Comparison of ENCODE assay signal across 25 cellular contexts in the genomic region with DNA sequence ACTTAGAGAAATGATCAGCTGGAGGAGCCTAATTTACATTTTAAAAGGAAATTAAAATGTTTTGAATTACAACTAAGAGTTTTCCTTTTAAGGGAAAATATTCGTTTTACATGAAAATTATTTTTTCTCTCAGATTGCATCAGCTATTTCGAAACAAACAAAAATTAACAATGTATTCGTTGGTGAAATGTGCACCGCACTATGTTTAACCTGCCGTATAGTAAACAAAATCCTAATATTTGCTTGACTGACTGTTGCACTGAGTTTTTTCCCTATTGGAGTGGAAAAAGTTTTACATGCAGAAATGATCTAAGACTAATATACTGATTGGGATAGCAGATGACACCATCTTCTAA. TPM values are rescaled to one million over a fixed set of nuclear protein-coding genes. Genes with fewer than 3 reads are reported as not detected.
DNase-seq lines count a peak whose midpoint lies in the region; ATAC-seq and TF ChIP-seq lines count a peak whose summit lies in the region.
"Had no signal": no experiment of that assay in that cellular context is flagged by ENCODE, and none has a peak within 500 bp of the region (broad histone marks: within the 10 kb centered on the region; RNA-seq: fewer than 3 reads in every experiment).

No MANE protein-coding gene starts in this region.

- peaks cover 59% of the 10 kb centered on the region for H3K27me3 ChIP-seq in GM23338 (ENCODE audit: insufficient read depth)
- H3K27me3 ChIP-seq in Panc1 (ENCODE audit: control insufficient read depth, insufficient read depth, low read length) = no peaks in the 10 kb centered on the region

- H3K36me3 ChIP-seq in GM23338 (ENCODE audit: insufficient read depth) (no peaks in the 10 kb centered on the region; the same call in 1 of the 2 replicates), HEK293 (ENCODE audit: control insufficient read depth in 2 of 2, insufficient read depth in 1 of 2, low read length in 2 of 2) (no peaks in the 10 kb centered on the region), Panc1 (ENCODE audit: control insufficient read depth, insufficient read depth, low read length) (no peaks in the 10 kb centered on the region; the same call in 1 of the 2 replicates)
- H3K36me3 ChIP-seq: BE2C, BLaER1 had no signal

- no TSS peak for BruUV-seq in Panc1 (replicated peaks; lab: Mats Ljungman, UMichigan)

- TF ChIP-seq CTCF in GM23338 (conservative IDR thresholded peaks at IDR 0.05; ENCODE audit: low read depth in 2 of 2) = no peak
- no peak for TF ChIP-seq CTCF in HEK293 (tag by site-specific recombination; IDR thresholded peaks at IDR 0.05)
- no peak for TF ChIP-seq CTCF in Panc1 (IDR thresholded peaks at IDR 0.05)

- no peaks in the 10 kb centered on the region for H3F3A ChIP-seq in GM23338 (replicated peaks; ENCODE audit: low read depth)

- no peak overlapping the region for H3K27ac Mint-ChIP-seq in GM23338
- H3K27ac Mint-ChIP-seq: CD14-positive monocyte; CD4-positive, alpha-beta memory T cell; CD4-positive, CD25-positive, alpha-beta regulatory T cell; CD8-positive, alpha-beta memory T cell had no signal

- 0 out of 2 replicates have a peak, but pooled peaks cover 4% of the 10 kb centered on the region for H4K20me1 ChIP-seq in GM23338 (replicated peaks; ENCODE audit: insufficient read depth)
- H4K20me1 ChIP-seq: BLaER1 had no signal

- no peak overlapping the region for H2AFZ ChIP-seq in GM23338

- peaks cover 37% of the 10 kb centered on the region for H3K27me3 Mint-ChIP-seq in GM23338 (ENCODE audit: insufficient read depth, low read depth, poor library complexity)

- CTCF ChIA-PET in HEK293 (lab: Yijun Ruan, JAX) (interaction anchor here (0.6 to 1.5 kb wide), 6 partner anchors 14 to 1834 kb away, joined by 3 to 6 read pairs (median 3); no protein-coding TSS in a partner anchor), Panc1 (lab: Charles Lee) (no interaction called here)

- no peaks in the 10 kb centered on the region for H3K79me2 ChIP-seq in GM23338 (replicated peaks; ENCODE audit: insufficient read depth)

- DNase-seq in GM23338 (ENCODE audit: low spot score) = no peak
- no peak for DNase-seq in Panc1 (ENCODE audit: low read depth, low spot score)
- no peak for DNase-seq in cardiac septum (ENCODE audit: low spot score)
- DNase-seq: 8988T; ACHN; BE2C; C1 segment of cervical spinal cord; CD4-positive, alpha-beta memory T cell; CD4-positive, CD25-positive, alpha-beta regulatory T cell; CD8-positive, alpha-beta memory T cell; COR-L47; DMS 273 treated with DMSO at 0.1 percent for 48 hours; DMS153; DMS53; DMS79; DND-41; EL; GDM1 had no signal

- peak overlapping the region; percentile 36 for H3K4me2 ChIP-seq in GM23338
- H3K4me2 ChIP-seq: BLaER1 had no signal

- in situ Hi-C loops in Panc1 (cut with HindIII; ENCODE audit: low pct_unique_long_range_greater_than_20kb, low sequenced_read_pairs) = no loop called here

- H3K36me3 Mint-ChIP-seq in GM23338 (ENCODE audit: low read depth) = no peaks in the 10 kb centered on the region; the same call in 2 of the 3 replicates
- H3K36me3 Mint-ChIP-seq: CD14-positive monocyte; CD4-positive, alpha-beta memory T cell; CD4-positive, CD25-positive, alpha-beta regulatory T cell had no signal

- no peak for ATAC-seq in GM23338
- no peak for ATAC-seq in Panc1
- no peak for ATAC-seq in GM21381 (IDR thresholded peaks at IDR 0.05; ENCODE audit: unreplicated experiment)
- ATAC-seq in GM21526 (IDR thresholded peaks at IDR 0.05; ENCODE audit: low FRiP score, unreplicated experiment) = no peak
- ATAC-seq: GM12878 had no signal

- H3K9me3 Mint-ChIP-seq in GM23338 = no peaks in the 10 kb centered on the region; the same call in 2 of the 3 replicates
- H3K9me3 Mint-ChIP-seq: CD4-positive, alpha-beta memory T cell had no signal

- H3K27ac ChIP-seq in GM23338 (ENCODE audit: low read depth) = no peak overlapping the region
- no peak overlapping the region for H3K27ac ChIP-seq in HEK293 (ENCODE audit: extremely low read depth, low read depth, low read length)
- peak overlapping the region; percentile 57; the same call in 1 of the 2 replicates for H3K27ac ChIP-seq in Panc1 (ENCODE audit: low read length)
- H3K27ac ChIP-seq: BLaER1 had no signal

- POLR2A ChIA-PET in HEK293 (lab: Yijun Ruan, JAX) = no interaction called here
- POLR2A ChIA-PET in Panc1 (lab: Charles Lee) = no interaction called here

- intact Hi-C loops in Panc1 (cut with micrococcal nuclease; ENCODE audit: unreplicated experiment) (no loop called here), cardiac septum (cut with DNase I) (no loop called here)

- H3K4me1 Mint-ChIP-seq in GM23338 = peaks cover 22% of the 10 kb centered on the region
- H3K4me1 Mint-ChIP-seq: CD14-positive monocyte had no signal

- H3K9me2 ChIP-seq in GM23338 (ENCODE audit: insufficient read depth) = no peaks in the 10 kb centered on the region

- H3K4me3 Mint-ChIP-seq in GM23338 = no peak overlapping the region
- H3K4me3 Mint-ChIP-seq: CD4-positive, alpha-beta memory T cell; CD4-positive, CD25-positive, alpha-beta regulatory T cell; CD8-positive, alpha-beta memory T cell had no signal

- H3K9me3 ChIP-seq in HEK293 (ENCODE audit: control insufficient read depth, insufficient read depth, low read depth, low read length) = no peaks in the 10 kb centered on the region
- H3K9me3 ChIP-seq in Panc1 (ENCODE audit: control insufficient read depth, insufficient read depth, low read depth, low read length) = no peaks in the 10 kb centered on the region
- H3K9me3 ChIP-seq: BE2C had no signal

- H3K4me1 ChIP-seq in GM23338 (ENCODE audit: insufficient read depth) = peaks cover 38% of the 10 kb centered on the region
- H3K4me1 ChIP-seq in HEK293 (ENCODE audit: control insufficient read depth, insufficient read depth, low read length) = peaks cover 31% of the 10 kb centered on the region
- peaks cover 58% of the 10 kb centered on the region for H3K4me1 ChIP-seq in Panc1 (ENCODE audit: control insufficient read depth, insufficient read depth, low read length)
- H3K4me1 ChIP-seq: BE2C had no signal

- no peak overlapping the region for H3K4me3 ChIP-seq in GM23338
- H3K4me3 ChIP-seq in HEK293 (ENCODE audit: low read depth, low read length) = no peak overlapping the region
- no peak overlapping the region for H3K4me3 ChIP-seq in Panc1 (ENCODE audit: low read depth in 2 of 2, low read length in 2 of 2)
- H3K4me3 ChIP-seq: BLaER1, GM12878 had no signal

TF ChIP-seq in GM23338, 12 proteins besides CTCF, POLR2A, EP300 and RAD21 (continues in another document):
- TF ChIP-seq NANOG (IDR thresholded peaks at IDR 0.05; ENCODE audit: borderline replicate concordance) (no peak), JUNB (IDR thresholded peaks at IDR 0.05; ENCODE audit: unreplicated experiment) (no peak), ZNF114 (CRISPR knock-in tag; IDR thresholded peaks at IDR 0.05) (no peak), EZH2phosphoT487 (IDR thresholded peaks at IDR 0.05; ENCODE audit: unreplicated experiment) (no peak), ZNF331 (CRISPR knock-in tag; IDR thresholded peaks at IDR 0.05; ENCODE audit: low read depth) (no peak)
- TF ChIP-seq, protein P1, sequence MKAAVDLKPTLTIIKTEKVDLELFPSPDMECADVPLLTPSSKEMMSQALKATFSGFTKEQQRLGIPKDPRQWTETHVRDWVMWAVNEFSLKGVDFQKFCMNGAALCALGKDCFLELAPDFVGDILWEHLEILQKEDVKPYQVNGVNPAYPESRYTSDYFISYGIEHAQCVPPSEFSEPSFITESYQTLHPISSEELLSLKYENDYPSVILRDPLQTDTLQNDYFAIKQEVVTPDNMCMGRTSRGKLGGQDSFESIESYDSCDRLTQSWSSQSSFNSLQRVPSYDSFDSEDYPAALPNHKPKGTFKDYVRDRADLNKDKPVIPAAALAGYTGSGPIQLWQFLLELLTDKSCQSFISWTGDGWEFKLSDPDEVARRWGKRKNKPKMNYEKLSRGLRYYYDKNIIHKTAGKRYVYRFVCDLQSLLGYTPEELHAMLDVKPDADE (IDR thresholded peaks at IDR 0.05) = no peak

TF ChIP-seq in HEK293, 187 proteins besides CTCF, POLR2A, EP300 and RAD21:
- no peak for TF ChIP-seq ZNF76 (tag by site-specific recombination; IDR thresholded peaks at IDR 0.05; ENCODE audit: borderline replicate concordance, low read depth)
- TF ChIP-seq, protein P2, sequence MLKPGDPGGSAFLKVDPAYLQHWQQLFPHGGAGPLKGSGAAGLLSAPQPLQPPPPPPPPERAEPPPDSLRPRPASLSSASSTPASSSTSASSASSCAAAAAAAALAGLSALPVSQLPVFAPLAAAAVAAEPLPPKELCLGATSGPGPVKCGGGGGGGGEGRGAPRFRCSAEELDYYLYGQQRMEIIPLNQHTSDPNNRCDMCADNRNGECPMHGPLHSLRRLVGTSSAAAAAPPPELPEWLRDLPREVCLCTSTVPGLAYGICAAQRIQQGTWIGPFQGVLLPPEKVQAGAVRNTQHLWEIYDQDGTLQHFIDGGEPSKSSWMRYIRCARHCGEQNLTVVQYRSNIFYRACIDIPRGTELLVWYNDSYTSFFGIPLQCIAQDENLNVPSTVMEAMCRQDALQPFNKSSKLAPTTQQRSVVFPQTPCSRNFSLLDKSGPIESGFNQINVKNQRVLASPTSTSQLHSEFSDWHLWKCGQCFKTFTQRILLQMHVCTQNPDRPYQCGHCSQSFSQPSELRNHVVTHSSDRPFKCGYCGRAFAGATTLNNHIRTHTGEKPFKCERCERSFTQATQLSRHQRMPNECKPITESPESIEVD (tag by site-specific recombination; IDR thresholded peaks at IDR 0.05) = peak; percentile 53

RNA-seq across cellular contexts. Expression of gene PDE10A, which starts 5.7 kb away (rescaled TPM):
- total RNA-seq in GM23338 (2014; rRNA removed; shearing (Covaris generic)) = 2.0 and 3.9 TPM in 2 replicates
- 0.47 and 0.50 TPM in 2 replicates for polyA plus RNA-seq in GM23338 (2016; fragmentation: Nextera tagmentation; extraction: Ambion mirVana)
- total RNA-seq in Panc1 (2021; ENCODE audit: unreplicated experiment) (27.8 TPM), cardiac septum (25.1 TPM)
- 10.5 TPM for polyA plus RNA-seq in Panc1 (2012; ENCODE audit: insufficient read length)
- total RNA-seq: CD4-positive, alpha-beta memory T cell; CD4-positive, CD25-positive, alpha-beta regulatory T cell; CD8-positive, alpha-beta memory T cell; G401 had no signal
- polyA plus RNA-seq: CD14-positive monocyte; CD4-positive, alpha-beta memory T cell; CD4-positive, CD25-positive, alpha-beta regulatory T cell; CD8-positive, alpha-beta memory T cell had no signal
